In the genomic region with DNA sequence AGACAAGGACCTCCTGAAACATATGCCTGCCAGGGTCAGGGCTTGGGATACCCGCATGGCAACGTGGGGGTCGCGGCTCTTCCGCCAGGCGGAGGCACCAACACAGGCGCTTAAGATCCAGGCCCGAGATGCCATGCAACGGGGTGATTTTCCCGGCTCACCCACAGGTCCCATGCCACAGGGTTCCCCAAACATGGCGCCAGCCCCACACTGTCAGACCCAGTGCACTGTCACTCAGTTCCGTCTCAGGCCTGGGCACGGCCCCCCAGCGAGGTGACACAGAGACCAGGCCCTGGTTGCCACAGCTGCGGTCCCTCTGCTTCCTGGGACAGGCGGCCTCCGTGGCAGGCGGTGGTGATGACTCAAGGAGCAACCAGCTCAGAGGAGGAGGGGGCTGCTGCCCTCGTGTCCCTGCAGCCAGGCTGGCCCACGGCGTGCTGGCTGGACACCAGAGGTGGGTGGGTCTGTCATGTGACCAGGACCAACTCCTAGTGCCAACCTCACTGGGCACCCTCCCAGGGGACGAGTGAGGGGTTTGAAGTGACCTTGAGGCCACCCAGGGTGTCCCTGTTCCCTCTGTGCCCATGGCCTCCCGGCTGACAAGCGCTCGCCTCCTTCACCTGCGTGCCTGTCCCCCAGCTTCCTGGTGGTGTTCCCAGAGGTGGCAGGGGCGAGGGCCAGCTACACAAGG, we compare ENCODE assay signal across 14 cellular contexts. TPM values are rescaled to one million over a fixed set of nuclear protein-coding genes. Genes with fewer than 3 reads are reported as not detected.
DNase-seq lines count a peak whose midpoint lies in the region; ATAC-seq, FAIRE-seq and TF ChIP-seq lines count a peak whose summit lies in the region.
"Had no signal": no experiment of that assay in that cellular context is flagged by ENCODE, and none has a peak within 500 bp of the region (broad histone marks: within the 10 kb centered on the region; RNA-seq: fewer than 3 reads in every experiment).

No MANE protein-coding gene starts in this region.

- H3K9ac ChIP-seq in IMR-90 (ENCODE audit: low read depth, low read length) = no peak overlapping the region
- no peak overlapping the region for H3K9ac ChIP-seq in H1 (replicated peaks in 1 of 4; ENCODE audit: extremely low read depth in 1 of 4, low read depth in 3 of 4, low read length in 3 of 4)
- H3K9ac ChIP-seq: parathyroid adenoma had no signal

- dilution Hi-C loops in IMR-90 (cut with HindIII; ENCODE audit: low sequenced_read_pairs, unreplicated experiment) = no loop called here

- POLR2A ChIA-PET in IMR-90 (lab: Charles Lee; ENCODE audit: unreplicated experiment) = no interaction called here
- POLR2A ChIA-PET in H1 (lab: Charles Lee; ENCODE audit: partially characterized antibody) = no interaction called here

- H3K9me3 ChIP-seq in IMR-90 (ENCODE audit: control insufficient read depth, insufficient read depth, low read length) = no peaks in the 10 kb centered on the region
- H3K9me3 ChIP-seq in H1 (ENCODE audit: insufficient read depth in 2 of 2, low read depth in 1 of 2, low read length in 1 of 2) = no peaks in the 10 kb centered on the region
- H3K9me3 ChIP-seq in osteoblast (ENCODE audit: low read depth, low read length) = no peaks in the 10 kb centered on the region
- no peaks in the 10 kb centered on the region for H3K9me3 ChIP-seq in effector memory CD4-positive, alpha-beta T cell (ENCODE audit: control insufficient read depth, low read length)
- H3K9me3 ChIP-seq: thyroid gland had no signal

- peak overlapping the region; percentile 69 for H2AFZ ChIP-seq in IMR-90 (replicated peaks; ENCODE audit: low read length, poor library complexity)
- no peak overlapping the region for H2AFZ ChIP-seq in H1 (ENCODE audit: low read length)
- no peak overlapping the region for H2AFZ ChIP-seq in osteoblast (ENCODE audit: low read length)
- H2AFZ ChIP-seq: parathyroid adenoma had no signal

- H4K91ac ChIP-seq in IMR-90 (ENCODE audit: insufficient read depth, low read depth, low read length) (no peak overlapping the region), H1 (replicated peaks; ENCODE audit: insufficient read length, low read length) (no peak overlapping the region)

- H3K4me2 ChIP-seq in IMR-90 (ENCODE audit: low read depth, low read length) (no peak overlapping the region), H1 (ENCODE audit: insufficient read depth in 1 of 2, low read depth in 2 of 2, low read length in 2 of 2) (no peak overlapping the region), osteoblast (ENCODE audit: insufficient read depth, low read length) (no peak overlapping the region)

- no peak overlapping the region for H2BK5ac ChIP-seq in IMR-90 (ENCODE audit: low read depth, low read length, poor library complexity, severe bottlenecking)
- H2BK5ac ChIP-seq in H1 (ENCODE audit: low read depth, low read length) = no peak overlapping the region

- no peak overlapping the region for H3K14ac ChIP-seq in IMR-90 (replicated peaks; ENCODE audit: low read depth, low read length)
- no peak overlapping the region for H3K14ac ChIP-seq in H1 (ENCODE audit: insufficient read length)

- H3K9me1 ChIP-seq in IMR-90 (ENCODE audit: insufficient read depth, low read length) = no peaks in the 10 kb centered on the region

- no peaks in the 10 kb centered on the region for H4K20me1 ChIP-seq in IMR-90 (ENCODE audit: insufficient read depth, low read length)
- no peaks in the 10 kb centered on the region for H4K20me1 ChIP-seq in H1 (replicated peaks in 1 of 2; ENCODE audit: control insufficient read depth in 1 of 2, insufficient read depth in 2 of 2, low read length in 2 of 2)
- H4K20me1 ChIP-seq in osteoblast (ENCODE audit: insufficient read depth, low read length) = no peaks in the 10 kb centered on the region

- ATAC-seq in IMR-90 (ENCODE audit: low read depth) (peak; percentile 58), GM19397 (IDR thresholded peaks at IDR 0.05; ENCODE audit: unreplicated experiment) (no peak)
- ATAC-seq: left colon had no signal

- no peak for TF ChIP-seq RAD21 in IMR-90 (IDR thresholded peaks at IDR 0.05; ENCODE audit: low read length)
- no peak for TF ChIP-seq RAD21 in H1 (IDR thresholded peaks at IDR 0.05 in 1 of 2, conservative IDR thresholded peaks at IDR 0.05 in 1 of 2; ENCODE audit: low read depth in 2 of 2, low read length in 2 of 2)

- no peak overlapping the region for H3K56ac ChIP-seq in IMR-90 (ENCODE audit: extremely low read depth, insufficient read depth, low read length)
- no peak overlapping the region for H3K56ac ChIP-seq in H1 (replicated peaks; ENCODE audit: insufficient read length, low read depth, low read length)

- H3K4me1 ChIP-seq in IMR-90 (ENCODE audit: control insufficient read depth, insufficient read depth, low read length) (peaks cover 3% of the 10 kb centered on the region), H1 (replicated peaks in 1 of 4; ENCODE audit: control insufficient read depth in 3 of 4, insufficient read depth in 4 of 4, low read length in 3 of 4) (peaks cover 0 to 5% (median 2%) of the 10 kb centered on the region in 4 experiments; a peak in 3 of 7 replicates), osteoblast (ENCODE audit: insufficient read depth, low read length) (no peaks in the 10 kb centered on the region)
- H3K4me1 ChIP-seq in effector memory CD4-positive, alpha-beta T cell (ENCODE audit: control insufficient read depth, insufficient read depth, low read length, poor library complexity, severe bottlenecking) = peaks cover 14% of the 10 kb centered on the region
- H3K4me1 ChIP-seq: parathyroid adenoma had no signal

- H2BK120ac ChIP-seq in IMR-90 (ENCODE audit: low read depth, low read length) = no peak overlapping the region
- no peak overlapping the region for H2BK120ac ChIP-seq in H1 (replicated peaks; ENCODE audit: low read depth, low read length)

- no TSS peak for BruUV-seq in IMR-90 (replicated peaks; lab: Mats Ljungman, UMichigan)

- peak overlapping the region; percentile 24 for H2AK9ac ChIP-seq in IMR-90 (replicated peaks; ENCODE audit: low read depth, low read length, poor library complexity)

- TF ChIP-seq CTCF in IMR-90 (conservative IDR thresholded peaks at IDR 0.05; ENCODE audit: low read depth, low read length) (no peak), H1 (IDR thresholded peaks at IDR 0.05; ENCODE audit: control extremely low read depth in 1 of 3, insufficient read depth in 1 of 3, low read depth in 1 of 3, low read length in 3 of 3) (no peak), osteoblast (IDR thresholded peaks at IDR 0.05; ENCODE audit: extremely low read depth, low read depth, low read length) (no peak)

- no peak overlapping the region for H3K4ac ChIP-seq in IMR-90 (ENCODE audit: low read depth, low read length)
- H3K4ac ChIP-seq in H1 (replicated peaks; ENCODE audit: insufficient read length, low read depth, low read length) = no peak overlapping the region

- no peak overlapping the region for H2BK12ac ChIP-seq in H1 (ENCODE audit: low read depth, low read length)

- H2BK15ac ChIP-seq in IMR-90 (ENCODE audit: low read depth, low read length) (no peak overlapping the region), H1 (ENCODE audit: low read length) (no peak overlapping the region)

- DNase-seq in EH (ENCODE audit: low read depth) (peak; percentile 55), IMR-90 (peak; percentile 25), H1 (ENCODE audit: low read depth in 1 of 2, low spot score in 2 of 2) (no peak), osteoblast (ENCODE audit: insufficient read length, low spot score, missing footprints) (peak; percentile 92), NK-92 (lab: John Stamatoyannopoulos, UW; ENCODE audit: unreplicated experiment) (no peak)
- no peak for DNase-seq in effector memory CD4-positive, alpha-beta T cell
- DNase-seq: DND-41, NCI-H748 treated with DMSO at 0.1 percent for 48 hours, thyroid gland had no signal

- peaks cover 5% of the 10 kb centered on the region; the same call in 1 of the 2 replicates for H3K27me3 ChIP-seq in IMR-90 (ENCODE audit: control insufficient read depth, insufficient read depth, low read length)
- H3K27me3 ChIP-seq in H1 (replicated peaks in 1 of 4; ENCODE audit: control insufficient read depth in 3 of 4, extremely low read depth in 1 of 4, insufficient read depth in 3 of 4, low read length in 3 of 4) = no peaks in the 10 kb centered on the region
- H3K27me3 ChIP-seq in osteoblast (ENCODE audit: insufficient read depth, low read length) = no peaks in the 10 kb centered on the region
- H3K27me3 ChIP-seq in effector memory CD4-positive, alpha-beta T cell (replicated peaks; ENCODE audit: control insufficient read depth, insufficient read depth, low read length, poor library complexity, severe bottlenecking) = no peaks in the 10 kb centered on the region
- H3K27me3 ChIP-seq: thyroid gland had no signal

- H4K5ac ChIP-seq in IMR-90 (ENCODE audit: low read depth, low read length) (no peak overlapping the region; the same call in 1 of the 2 replicates), H1 (ENCODE audit: insufficient read length, low read depth, low read length) (no peak overlapping the region)

- WGBS in IMR-90 (ENCODE audit: extremely low coverage in 2 of 2, insufficient read length in 1 of 2), 2 experiments = 77% methylated on average over 20 of the region's 27 CpGs; no CpG with 5 or more reads in 1 of the 2 experiments
- WGBS in H1 (ENCODE audit: extremely low coverage in 1 of 2, insufficient coverage in 1 of 2, insufficient read length in 1 of 2, insufficient replicate concordance in 2 of 2, low coverage in 1 of 2, low lambda C conversion rate in 2 of 2, missing lambda C conversion rate in 1 of 2), 2 experiments = 95% methylated on average over 22 of the region's 27 CpGs; no CpG with 5 or more reads in 1 of the 2 experiments

- H3K27ac ChIP-seq in IMR-90 (ENCODE audit: insufficient read depth, low read length) = no peak overlapping the region
- H3K27ac ChIP-seq in H1 (ENCODE audit: low read depth, low read length) = no peak overlapping the region
- H3K27ac ChIP-seq in osteoblast (ENCODE audit: low read depth, low read length) = no peak overlapping the region
- no peak overlapping the region for H3K27ac ChIP-seq in effector memory CD4-positive, alpha-beta T cell (ENCODE audit: insufficient read depth, low read length, poor library complexity, severe bottlenecking)
- H3K27ac ChIP-seq: parathyroid adenoma, thyroid gland had no signal

- H3K18ac ChIP-seq in IMR-90 (ENCODE audit: low read depth, low read length) (no peak overlapping the region), H1 (ENCODE audit: extremely low read depth, low read length) (no peak overlapping the region)

- TF ChIP-seq POLR2A in IMR-90 (IDR thresholded peaks at IDR 0.05; ENCODE audit: low read depth, low read length) = no peak
- TF ChIP-seq POLR2A in H1 (IDR thresholded peaks at IDR 0.05; ENCODE audit: control extremely low read depth in 1 of 2, low read depth in 2 of 2, low read length in 2 of 2) = no peak

- TF ChIP-seq EP300 in H1 (IDR thresholded peaks at IDR 0.05; ENCODE audit: borderline replicate concordance in 1 of 2, low read depth in 2 of 2, low read length in 2 of 2) = no peak

- no peaks in the 10 kb centered on the region for H3K23me2 ChIP-seq in H1 (ENCODE audit: low read depth, low read length)

- H3K23ac ChIP-seq in IMR-90 (ENCODE audit: low read depth, low read length) (no peak overlapping the region), H1 (ENCODE audit: insufficient read length) (no peak overlapping the region)

- H3K79me1 ChIP-seq in IMR-90 (ENCODE audit: low read depth in 1 of 2, low read length in 2 of 2) (no peaks in the 10 kb centered on the region), H1 (ENCODE audit: low read depth, low read length) (no peaks in the 10 kb centered on the region)

- FAIRE-seq in H1 (lab: Jason Lieb, UNC) = no peak

- H4K8ac ChIP-seq in IMR-90 (ENCODE audit: low read depth in 2 of 2, low read length in 2 of 2) = no peak overlapping the region
- H4K8ac ChIP-seq in H1 (ENCODE audit: extremely low read depth, insufficient read depth, low read length) = peak overlapping the region; percentile 35; the same call in 1 of the 2 replicates

- in situ Hi-C loops in IMR-90 (cut with MboI; ENCODE audit: low sequenced_read_pairs) = no loop called here

- H3K79me2 ChIP-seq in H1 (ENCODE audit: control insufficient read depth in 1 of 2, insufficient read depth in 2 of 2, low read length in 2 of 2) (no peaks in the 10 kb centered on the region), osteoblast (ENCODE audit: insufficient read depth, low read length) (no peaks in the 10 kb centered on the region)
- H3K79me2 ChIP-seq: parathyroid adenoma had no signal

- H3K36me3 ChIP-seq in IMR-90 (ENCODE audit: control insufficient read depth, insufficient read depth, low read length) (no peaks in the 10 kb centered on the region), H1 (ENCODE audit: control insufficient read depth in 2 of 4, insufficient read depth in 4 of 4, low read length in 3 of 4) (no peaks in the 10 kb centered on the region), osteoblast (ENCODE audit: insufficient read depth, low read length) (no peaks in the 10 kb centered on the region)
- H3K36me3 ChIP-seq in effector memory CD4-positive, alpha-beta T cell (ENCODE audit: control insufficient read depth, insufficient read depth, low read length) = no peaks in the 10 kb centered on the region
- H3K36me3 ChIP-seq: thyroid gland had no signal

- intact Hi-C loops in IMR-90 (cut with micrococcal nuclease) = no loop called here

- H2BK20ac ChIP-seq in IMR-90 (ENCODE audit: low read depth, low read length) (no peak overlapping the region), H1 (ENCODE audit: low read length) (no peak overlapping the region)

- H3K4me3 ChIP-seq in IMR-90 (ENCODE audit: insufficient read depth, low read depth, low read length) (no peak overlapping the region), H1 (ENCODE audit: extremely low read depth in 1 of 4, insufficient read depth in 2 of 4, low read depth in 3 of 4, low read length in 4 of 4) (no peak overlapping the region), osteoblast (ENCODE audit: insufficient read depth, low read length) (no peak overlapping the region)
- no peak overlapping the region for H3K4me3 ChIP-seq in effector memory CD4-positive, alpha-beta T cell (ENCODE audit: insufficient read depth, low read depth, low read length, poor library complexity, severe bottlenecking)
- H3K4me3 ChIP-seq: thyroid gland had no signal

- CTCF ChIA-PET in IMR-90 (lab: Yijun Ruan, JAX) = no interaction called here
- CTCF ChIA-PET in H1 (lab: Charles Lee; ENCODE audit: partially characterized antibody) = interaction anchor here (1.0 to 1.6 kb wide), 5 partner anchors 8 to 130 kb away, joined by 3 to 5 read pairs (median 3); no protein-coding TSS in a partner anchor

- H2AK5ac ChIP-seq in IMR-90 (ENCODE audit: low read depth, low read length) (no peak overlapping the region), H1 (ENCODE audit: low read depth, low read length) (no peak overlapping the region)

RNA-seq across cellular contexts. Expression of gene PDCD1, which starts 4.9 kb away (rescaled TPM):
- total RNA-seq in IMR-90 (2012; rRNA removed) = not detected in 2 replicates
- polyA plus RNA-seq in IMR-90 (2012; rRNA removed) = not detected in 2 replicates
- not detected in 2 replicates for polyA plus RNA-seq in IMR-90 (2012; cell fraction: cytosol; rRNA removed)
- not detected in 2 replicates for polyA plus RNA-seq in IMR-90 (2012; cell fraction: nucleus; rRNA removed; ENCODE audit: low replicate concordance)
- 0.48 and 0.73 TPM in 2 replicates for total RNA-seq in H1 (2021; fragmentation: NEBNext Ultra II Directional; extraction: Animal tissue kit (Norgen Biotek cat#: 25700))
- polyA plus RNA-seq in H1 (2011; rRNA removed) = 1.1 and 1.5 TPM in 2 replicates
- polyA plus RNA-seq in H1 (2011; cell fraction: cytosol; rRNA removed) = 1.1 TPM
- 1.8 TPM for polyA plus RNA-seq in H1 (2011; cell fraction: nucleus; rRNA removed)
- polyA plus RNA-seq in H1 (2012, experiment 1 of 2) = 0.37 to 0.80 TPM (median 0.56 TPM) in 4 replicates
- polyA plus RNA-seq in H1 (2012, experiment 2 of 2) = 0.41 TPM
- 1.5 TPM for polyA plus RNA-seq in H1 (2013, experiment 1 of 2)
- polyA plus RNA-seq in H1 (2013, experiment 2 of 2) = 1.5 TPM
- 0.22 and 0.24 TPM in 2 replicates for polyA minus RNA-seq in H1 (2011; rRNA and poly(A)+ RNA removed)
- 2.5 TPM for polyA minus RNA-seq in H1 (2011; cell fraction: cytosol; rRNA and poly(A)+ RNA removed)
- polyA minus RNA-seq in H1 (2011; cell fraction: nucleus; rRNA and poly(A)+ RNA removed) = 0.30 TPM
- not detected in 2 replicates for total RNA-seq in osteoblast
- total RNA-seq: cerebellum, MCF 10A had no signal

RNA-seq across cellular contexts. Expression of gene RTP5, which starts 15.7 kb away (rescaled TPM):
- total RNA-seq in IMR-90 (2012; rRNA removed) (not detected in 2 replicates), osteoblast (not detected in 2 replicates)
- polyA plus RNA-seq in IMR-90 (2012; rRNA removed) (not detected in 2 replicates), H1 (2011; rRNA removed) (0.03 TPM in 1 of 2 replicates, not detected in the other)
- polyA plus RNA-seq in IMR-90 (2012; cell fraction: cytosol; rRNA removed) = not detected in 2 replicates
- not detected in 2 replicates for polyA plus RNA-seq in IMR-90 (2012; cell fraction: nucleus; rRNA removed; ENCODE audit: low replicate concordance)
- total RNA-seq in H1 (2021; fragmentation: NEBNext Ultra II Directional; extraction: Animal tissue kit (Norgen Biotek cat#: 25700)) = not detected in 2 replicates
- not detected for polyA plus RNA-seq in H1 (2011; cell fraction: cytosol; rRNA removed)
- not detected for polyA plus RNA-seq in H1 (2011; cell fraction: nucleus; rRNA removed)
- not detected in 4 replicates for polyA plus RNA-seq in H1 (2012, experiment 1 of 2)
- not detected for polyA plus RNA-seq in H1 (2012, experiment 2 of 2)
- not detected for polyA plus RNA-seq in H1 (2013, experiment 1 of 2)
- polyA plus RNA-seq in H1 (2013, experiment 2 of 2) = not detected
- not detected in 2 replicates for polyA minus RNA-seq in H1 (2011; rRNA and poly(A)+ RNA removed)
- not detected for polyA minus RNA-seq in H1 (2011; cell fraction: cytosol; rRNA and poly(A)+ RNA removed)
- polyA minus RNA-seq in H1 (2011; cell fraction: nucleus; rRNA and poly(A)+ RNA removed) = not detected
- total RNA-seq: left colon, MCF 10A had no signal

RNA-seq across cellular contexts. Expression of gene NEU4, which starts 44.8 kb away (rescaled TPM):
- total RNA-seq in IMR-90 (2012; rRNA removed) (not detected in 2 replicates), osteoblast (not detected in 2 replicates)
- polyA plus RNA-seq in IMR-90 (2012; rRNA removed) (not detected in 2 replicates), H1 (2011; rRNA removed) (0.32 and 0.89 TPM in 2 replicates)
- polyA plus RNA-seq in IMR-90 (2012; cell fraction: cytosol; rRNA removed) = not detected in 2 replicates
- 0.07 TPM in 2 replicates for polyA plus RNA-seq in IMR-90 (2012; cell fraction: nucleus; rRNA removed; ENCODE audit: low replicate concordance)
- total RNA-seq in H1 (2021; fragmentation: NEBNext Ultra II Directional; extraction: Animal tissue kit (Norgen Biotek cat#: 25700)) = 0.50 and 0.82 TPM in 2 replicates
- 0.45 TPM for polyA plus RNA-seq in H1 (2011; cell fraction: cytosol; rRNA removed)
- polyA plus RNA-seq in H1 (2011; cell fraction: nucleus; rRNA removed) = 2.0 TPM
- 0.23 to 0.82 TPM (median 0.62 TPM) in 3 of 4 replicates, not detected in the other for polyA plus RNA-seq in H1 (2012, experiment 1 of 2)
- 0.28 TPM for polyA plus RNA-seq in H1 (2012, experiment 2 of 2)
- polyA plus RNA-seq in H1 (2013, experiment 1 of 2) = 0.39 TPM
- 0.07 TPM for polyA plus RNA-seq in H1 (2013, experiment 2 of 2)
- not detected in 2 replicates for polyA minus RNA-seq in H1 (2011; rRNA and poly(A)+ RNA removed)
- polyA minus RNA-seq in H1 (2011; cell fraction: cytosol; rRNA and poly(A)+ RNA removed) = not detected
- polyA minus RNA-seq in H1 (2011; cell fraction: nucleus; rRNA and poly(A)+ RNA removed) = 0.50 TPM
- total RNA-seq: MCF 10A had no signal

Comparison
In these comparisons a context has a peak if more than half of its experiments do, and no peak if none do; other contexts are left out.
1. DNase-seq: peak in EH (single experiment), IMR-90 (single experiment) and osteoblast (single experiment); none in H1 (0 of 2), effector memory CD4-positive, alpha-beta T cell (0 of 3) and NK-92 (single experiment).